8 cellular contexts compared by ENCODE assay signal in the genomic region with DNA sequence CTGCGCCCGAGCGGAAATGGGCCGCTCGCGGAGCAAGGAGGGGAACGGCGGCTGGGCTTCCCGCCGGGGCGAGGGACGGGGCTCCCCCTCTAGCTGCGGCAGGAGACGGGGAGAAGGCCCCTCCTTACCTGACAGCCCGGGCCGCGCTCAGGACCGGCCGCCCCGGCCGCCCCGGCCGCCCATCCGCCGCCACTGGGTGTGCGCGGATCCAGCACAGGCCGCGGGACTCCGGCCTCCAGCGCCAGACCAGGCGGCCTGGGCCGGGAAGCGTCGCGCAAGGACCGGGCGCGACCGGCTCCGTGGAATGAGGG. TPM values are rescaled to one million over a fixed set of nuclear protein-coding genes. Genes with fewer than 3 reads are reported as not detected.
DNase-seq lines count a peak whose midpoint lies in the region; ATAC-seq and TF ChIP-seq lines count a peak whose summit lies in the region.

No MANE protein-coding gene starts in this region.

- peak overlapping the region; percentile 80 for H3K4me3 Mint-ChIP-seq in activated CD4-positive, alpha-beta memory T cell treated with anti-CD3 and anti-CD28 coated beads for 36 hours
- peak overlapping the region; percentile 91 for H3K4me3 Mint-ChIP-seq in progenitor cell of endocrine pancreas (ENCODE audit: low read depth)

- no peaks in the 10 kb centered on the region for H3K9me3 Mint-ChIP-seq in activated CD4-positive, alpha-beta memory T cell treated with anti-CD3 and anti-CD28 coated beads for 36 hours
- H3K9me3 Mint-ChIP-seq in progenitor cell of endocrine pancreas (ENCODE audit: low read depth) = no peaks in the 10 kb centered on the region

- no peaks in the 10 kb centered on the region; the same call in 1 of the 2 replicates for H3K36me3 ChIP-seq in BE2C

- CTCF ChIA-PET in activated CD4-positive, alpha-beta memory T cell treated with anti-CD3 and anti-CD28 coated beads for 36 hours (lab: Charles Lee) = interaction anchor here (0.8 to 8.2 kb wide), 3 partner anchors 15 to 42 kb away, joined by 3 to 80 read pairs (median 5); no protein-coding TSS in a partner anchor

- H3K4me3 ChIP-seq in BE2C (ENCODE audit: low read depth, low read length) (peak overlapping the region; percentile 80), fibroblast of villous mesenchyme (ENCODE audit: low read depth, low read length) (peak overlapping the region; percentile 87)

- DNase-seq in BE2C (no peak), fibroblast of villous mesenchyme (ENCODE audit: low read depth) (no peak), progenitor cell of endocrine pancreas (ENCODE audit: low spot score, unreplicated experiment) (no peak), NCI-H526 treated with DMSO at 0.1 percent for 48 hours (lab: John Stamatoyannopoulos, UW) (no peak), NCI-H128 (lab: John Stamatoyannopoulos, UW; ENCODE audit: unreplicated experiment) (no peak)
- DNase-seq in activated CD4-positive, alpha-beta memory T cell treated with anti-CD3 and anti-CD28 coated beads for 36 hours = peak; percentile 51

- H3K27me3 ChIP-seq in BE2C = no peaks in the 10 kb centered on the region

- no peaks in the 10 kb centered on the region for H3K27me3 Mint-ChIP-seq in activated CD4-positive, alpha-beta memory T cell treated with anti-CD3 and anti-CD28 coated beads for 36 hours
- peaks cover 5% of the 10 kb centered on the region for H3K27me3 Mint-ChIP-seq in progenitor cell of endocrine pancreas

- H3K4me1 Mint-ChIP-seq in activated CD4-positive, alpha-beta memory T cell treated with anti-CD3 and anti-CD28 coated beads for 36 hours (ENCODE audit: low read depth) = peaks cover 25% of the 10 kb centered on the region
- H3K4me1 Mint-ChIP-seq in progenitor cell of endocrine pancreas (ENCODE audit: low read depth) = peaks cover 16% of the 10 kb centered on the region

- POLR2A ChIA-PET in activated CD4-positive, alpha-beta memory T cell treated with anti-CD3 and anti-CD28 coated beads for 36 hours (lab: Charles Lee) = no interaction called here

- H3K27ac Mint-ChIP-seq in activated CD4-positive, alpha-beta memory T cell treated with anti-CD3 and anti-CD28 coated beads for 36 hours = peak overlapping the region; percentile 92
- peak overlapping the region; percentile 97 for H3K27ac Mint-ChIP-seq in progenitor cell of endocrine pancreas

- peaks cover 2% of the 10 kb centered on the region; the same call in 1 of the 2 replicates for H3K4me1 ChIP-seq in BE2C

- no peaks in the 10 kb centered on the region for H3K36me3 Mint-ChIP-seq in activated CD4-positive, alpha-beta memory T cell treated with anti-CD3 and anti-CD28 coated beads for 36 hours
- H3K36me3 Mint-ChIP-seq in progenitor cell of endocrine pancreas (ENCODE audit: insufficient read depth) = no peaks in the 10 kb centered on the region

- intact Hi-C loops in activated CD4-positive, alpha-beta memory T cell treated with anti-CD3 and anti-CD28 coated beads for 36 hours (cut with micrococcal nuclease) = loop anchor here (1.0 to 2.0 kb wide), 3 partner anchors 8 to 83 kb away; a partner anchor contains a TSS

- H3K9me3 ChIP-seq in BE2C = no peaks in the 10 kb centered on the region

- ATAC-seq in GM19035 (IDR thresholded peaks at IDR 0.05; ENCODE audit: unreplicated experiment) (peak; percentile 36), HG03135 (IDR thresholded peaks at IDR 0.05; ENCODE audit: unreplicated experiment) (peak; percentile 28)

- TF ChIP-seq CTCF in BE2C (IDR thresholded peaks at IDR 0.05; ENCODE audit: low read depth, low read length) (no peak), fibroblast of villous mesenchyme (IDR thresholded peaks at IDR 0.05; ENCODE audit: insufficient read depth, low read depth, low read length) (no peak), progenitor cell of endocrine pancreas (IDR thresholded peaks at IDR 0.05; ENCODE audit: unreplicated experiment) (no peak)

RNA-seq across cellular contexts. Expression of a gene that starts 0.3 kb away (rescaled TPM):
- polyA plus RNA-seq in BE2C (2012; ENCODE audit: insufficient read depth, insufficient read length, low read depth) = 64.6 TPM
- 10 to 100 TPM; 18.7 to 20.9 TPM for total RNA-seq in activated CD4-positive, alpha-beta memory T cell treated with anti-CD3 and anti-CD28 coated beads for 36 hours
- total RNA-seq in fibroblast of villous mesenchyme (26.4 and 40.6 TPM in 2 replicates), progenitor cell of endocrine pancreas (24.4 and 25.1 TPM in 2 replicates)

RNA-seq across cellular contexts. Expression of a gene that starts 8.0 kb away (rescaled TPM):
- polyA plus RNA-seq in BE2C (2012; ENCODE audit: insufficient read depth, insufficient read length, low read depth) = 39.5 TPM
- 100 to 1,000 TPM; 216 to 218 TPM for total RNA-seq in activated CD4-positive, alpha-beta memory T cell treated with anti-CD3 and anti-CD28 coated beads for 36 hours
- total RNA-seq in fibroblast of villous mesenchyme (39.3 and 45.4 TPM in 2 replicates), progenitor cell of endocrine pancreas (92.4 and 96.7 TPM in 2 replicates)

RNA-seq across cellular contexts. Expression of a gene that starts 38.7 kb away (rescaled TPM):
- polyA plus RNA-seq in BE2C (2012; ENCODE audit: insufficient read depth, insufficient read length, low read depth) = 145 TPM
- total RNA-seq in activated CD4-positive, alpha-beta memory T cell treated with anti-CD3 and anti-CD28 coated beads for 36 hours = 1 to 10 TPM; 1.2 to 1.3 TPM
- total RNA-seq in fibroblast of villous mesenchyme (0.32 and 0.86 TPM in 2 replicates), progenitor cell of endocrine pancreas (25.5 and 25.7 TPM in 2 replicates)

Comparison
In these comparisons a context has a peak if more than half of its experiments do, and no peak if none do; other contexts are left out.
1. RNA of a gene that starts 38.7 kb away (total RNA-seq): 25.5 to 25.7 TPM in progenitor cell of endocrine pancreas; 1.2 to 1.3 TPM in activated CD4-positive, alpha-beta memory T cell treated with anti-CD3 and anti-CD28 coated beads for 36 hours and 0.32 to 0.86 TPM in fibroblast of villous mesenchyme; every median in the first group is over 10 times any median in the second.